Comparison of ENCODE assay signal across 16 cellular contexts in genomic region chr6:41626917-41627316, GRCh38. TPM values are rescaled to one million over a fixed set of nuclear protein-coding genes. Genes with fewer than 3 reads are reported as not detected.
A peak's percentile ranks its signal among the peaks of the same experiment; 100 is the strongest.
DNase-seq lines count a peak whose midpoint lies in the region; FAIRE-seq and TF ChIP-seq lines count a peak whose summit lies in the region.
"Had no signal": no experiment of that assay in that cellular context is flagged by ENCODE, and none has a peak within 500 bp of the region (broad histone marks: within the 10 kb centered on the region; RNA-seq: fewer than 3 reads in every experiment).

No MANE protein-coding gene starts in this region.

- H4K91ac ChIP-seq in mesenchymal stem cell (ENCODE audit: low read length): no peak overlapping the region

- no peak overlapping the region for H3K9ac ChIP-seq in mesenchymal stem cell (ENCODE audit: low read length)

- no peak overlapping the region for H2AFZ ChIP-seq in mesenchymal stem cell (ENCODE audit: low read depth, low read length)

- H3K23ac ChIP-seq in mesenchymal stem cell (ENCODE audit: low read length in 2 of 2): no peak overlapping the region

- H3K18ac ChIP-seq in mesenchymal stem cell (ENCODE audit: low read depth in 1 of 2, low read length in 2 of 2): no peak overlapping the region

- H3K27me3 ChIP-seq in mesenchymal stem cell (ENCODE audit: control insufficient read depth in 1 of 2, insufficient read depth in 1 of 2, low read length in 2 of 2): peaks cover 0 to 45% of the 10 kb centered on the region in 2 experiments

- H3K14ac ChIP-seq in mesenchymal stem cell (ENCODE audit: low read length in 2 of 2): no peak overlapping the region

- FAIRE-seq in RCC 7860 (lab: Jason Lieb, UNC): no peak
- FAIRE-seq: TTC549 had no signal

- H3K79me1 ChIP-seq in mesenchymal stem cell (replicated peaks; ENCODE audit: low read length, poor library complexity, severe bottlenecking): no peaks in the 10 kb centered on the region

- peaks cover 2% of the 10 kb centered on the region for H3K4me1 ChIP-seq in mesenchymal stem cell (ENCODE audit: control insufficient read depth, insufficient read depth, low read depth, low read length)

- WGBS in mesenchymal stem cell: 77% methylated on average over 8 of the region's 8 CpGs

- no peak overlapping the region for H2BK5ac ChIP-seq in mesenchymal stem cell (ENCODE audit: low read depth, low read length, poor library complexity, severe bottlenecking)

- H3K4me3 ChIP-seq in GM12865 (ENCODE audit: low read depth, low read length): no peak overlapping the region
- no peak overlapping the region for H3K4me3 ChIP-seq in choroid plexus epithelial cell (ENCODE audit: low read depth, low read length)
- H3K4me3 ChIP-seq in mesenchymal stem cell (ENCODE audit: insufficient read depth in 1 of 2, low read depth in 1 of 2, low read length in 2 of 2): no peak overlapping the region
- H3K4me3 ChIP-seq: mucosa of descending colon had no signal

- H2AK5ac ChIP-seq in mesenchymal stem cell (ENCODE audit: low read length, severe bottlenecking): no peak overlapping the region

- H2BK12ac ChIP-seq in mesenchymal stem cell (ENCODE audit: low read length in 2 of 2): no peak overlapping the region

- no peak overlapping the region for H2BK15ac ChIP-seq in mesenchymal stem cell (ENCODE audit: low read depth, poor library complexity, severe bottlenecking)

- H3K4ac ChIP-seq in mesenchymal stem cell (ENCODE audit: low read depth in 1 of 2, low read length in 2 of 2): no peak overlapping the region

- peaks cover 12% of the 10 kb centered on the region for H3K9me3 ChIP-seq in mesenchymal stem cell (ENCODE audit: control insufficient read depth, low read length)
- H3K9me3 ChIP-seq: Caco-2, mucosa of descending colon had no signal

- DNase-seq in GM12865 (ENCODE audit: low read depth) (peak; percentile 18), NCI-H1436 treated with DMSO at 0.1 percent for 48 hours (lab: John Stamatoyannopoulos, UW) (peak; percentile 66), choroid plexus epithelial cell (ENCODE audit: low read depth) (peak; percentile 41), mesenchymal stem cell (peak; percentile 10), cerebellar cortex (ENCODE audit: low spot score) (no peak), RCC 7860 (ENCODE audit: low spot score) (no peak)
- no peak for DNase-seq in central memory CD4-positive, alpha-beta T cell
- DNase-seq: activated CD4-positive, alpha-beta T cell treated with anti-CD3 and anti-CD28 coated beads, Interleukin-2, amount 50 U/mL, for 4 hours; activated naive CD4-positive, alpha-beta T cell treated with anti-CD3 and anti-CD28 coated beads, Interleukin-2, amount 10 ng/mL, durations not matched to agents 7 days and 5 days; hypothalamus; IMR-90; left cardiac atrium; mucosa of descending colon; nucleus accumbens had no signal

- no peak overlapping the region for H3K27ac ChIP-seq in mesenchymal stem cell (ENCODE audit: low read length, poor library complexity, severe bottlenecking)

- H4K8ac ChIP-seq in mesenchymal stem cell (ENCODE audit: low read length): no peak overlapping the region

- no peak for TF ChIP-seq CTCF in GM12865 (IDR thresholded peaks at IDR 0.05; ENCODE audit: insufficient read depth, low read depth, low read length, missing control alignments)
- no peak for TF ChIP-seq CTCF in choroid plexus epithelial cell (conservative IDR thresholded peaks at IDR 0.05; ENCODE audit: low read depth, low read length)

- H3K36me3 ChIP-seq in mesenchymal stem cell (ENCODE audit: control insufficient read depth in 1 of 2, insufficient read depth in 2 of 2, low read depth in 1 of 2, low read length in 2 of 2): no peaks in the 10 kb centered on the region

- no peak overlapping the region for H2BK120ac ChIP-seq in mesenchymal stem cell (ENCODE audit: low read depth, low read length)

- no peak overlapping the region for H3K4me2 ChIP-seq in mesenchymal stem cell (ENCODE audit: low read length, poor library complexity, severe bottlenecking)

RNA-seq across cellular contexts. Expression of gene MDFI, which starts 11.4 kb away (rescaled TPM):
- 48.8 TPM for polyA plus RNA-seq in mesenchymal stem cell (2013, experiment 1 of 2)
- 49.1 TPM for polyA plus RNA-seq in mesenchymal stem cell (2013, experiment 2 of 2)

Comparison
In these comparisons a context has a peak if more than half of its experiments do, and no peak if none do; other contexts are left out.
1. DNase-seq: peak in GM12865 (single experiment), NCI-H1436 treated with DMSO at 0.1 percent for 48 hours (single experiment), choroid plexus epithelial cell (single experiment) and mesenchymal stem cell (single experiment); none in central memory CD4-positive, alpha-beta T cell (single experiment), cerebellar cortex (single experiment) and RCC 7860 (single experiment).